ENCODE assay signal across 7 cellular contexts in the genomic region with DNA sequence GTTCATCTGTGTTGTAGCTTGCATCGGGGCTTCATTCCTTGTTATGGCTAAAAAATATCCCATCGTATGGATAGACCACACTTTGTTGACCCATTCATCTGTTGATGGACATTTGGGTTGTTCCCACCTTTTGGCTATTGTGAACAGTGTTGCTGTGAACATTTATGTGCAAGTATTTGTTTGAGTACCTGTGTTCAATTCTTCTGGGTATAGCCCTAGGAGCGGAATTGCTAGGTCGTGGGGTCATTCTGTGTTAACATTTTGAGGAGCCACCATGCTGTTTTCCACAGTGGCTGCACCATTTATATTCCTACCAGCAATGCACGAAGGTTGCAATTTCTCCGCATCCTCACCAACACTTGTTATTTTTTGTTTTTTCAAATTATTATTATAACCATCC.
"Had no signal": no experiment of that assay in that cellular context is flagged by ENCODE, and none has a peak within 500 bp of the region (broad histone marks: within the 10 kb centered on the region; RNA-seq: fewer than 3 reads in every experiment).

No MANE protein-coding gene starts in this region.

- DNase-seq: IMR-90, KBM-7, KG1 had no signal

- H3K27ac ChIP-seq: HL-60, KMS-11 had no signal

- H3K9ac ChIP-seq: KMS-11 had no signal

- FAIRE-seq: HepG2, HTR-8/SVneo had no signal

- H3K4me2 ChIP-seq: KMS-11 had no signal

- ATAC-seq: HepG2 had no signal
